ENCODE assay signal across 8 cellular contexts in the genomic region with DNA sequence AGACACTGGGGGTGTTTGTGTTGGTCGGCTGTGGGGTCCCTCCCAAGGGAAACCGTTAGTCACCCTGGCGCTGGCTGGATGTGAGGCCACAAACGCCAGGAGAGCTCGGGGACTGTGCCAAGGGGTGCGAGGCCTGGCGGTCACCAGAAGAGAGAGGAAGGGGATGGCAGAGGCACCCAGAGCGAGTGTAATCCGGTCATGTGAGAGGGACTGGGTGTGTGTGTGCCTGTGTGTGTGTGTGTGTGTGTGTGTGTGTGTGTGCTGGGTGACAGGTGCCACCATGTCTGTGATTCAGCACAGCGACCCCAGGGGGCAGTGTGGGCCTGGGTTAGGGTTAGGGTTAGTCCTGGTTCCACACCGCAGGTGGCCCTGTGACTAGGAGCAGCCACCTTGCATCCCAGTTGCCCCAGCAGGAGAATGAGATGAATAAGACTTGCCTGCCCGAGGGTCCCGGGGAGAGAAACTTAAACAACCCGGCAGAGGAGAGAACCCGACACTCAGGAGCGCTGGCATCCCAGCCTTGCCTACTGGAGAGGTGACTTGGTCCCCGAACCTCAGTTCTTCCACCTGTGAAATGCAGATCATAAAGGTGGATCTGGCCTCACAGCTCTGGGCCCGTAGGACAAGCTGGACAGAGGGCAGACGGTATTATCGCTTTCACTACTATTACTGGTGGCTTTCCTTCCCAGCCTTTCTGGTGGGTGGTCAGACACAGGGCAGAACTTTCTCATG. TPM values are rescaled to one million over a fixed set of nuclear protein-coding genes. Genes with fewer than 3 reads are reported as not detected.
DNase-seq lines count a peak whose midpoint lies in the region; ATAC-seq and TF ChIP-seq lines count a peak whose summit lies in the region.

No MANE protein-coding gene starts in this region.

- H3K9me3 Mint-ChIP-seq in activated CD8-positive, alpha-beta T cell treated with anti-CD3 and anti-CD28 coated beads, Interleukin-2, amount 10 ng/mL, durations not matched to agents 7 days and 5 days (ENCODE audit: insufficient read depth), result no peaks in the 10 kb centered on the region
- no peaks in the 10 kb centered on the region for H3K9me3 Mint-ChIP-seq in effector memory CD8-positive, alpha-beta T cell
- H3K9me3 Mint-ChIP-seq in naive thymus-derived CD8-positive, alpha-beta T cell, result no peaks in the 10 kb centered on the region
- H3K9me3 Mint-ChIP-seq in stimulated activated naive CD8-positive, alpha-beta T cell treated with anti-CD3 and anti-CD28 coated beads, Interleukin-15, amount 100 ng/mL, for 72 hours, result no peaks in the 10 kb centered on the region

- no peak overlapping the region for H3K4me3 ChIP-seq in A673 (ENCODE audit: low read depth, low read length, poor library complexity, severe bottlenecking)

- CTCF ChIA-PET in A673 (lab: Charles Lee), result interaction anchor here (0.6 kb wide), 1 partner anchor 174 kb away, joined by 3 read pairs; no protein-coding TSS in a partner anchor
- CTCF ChIA-PET in activated CD8-positive, alpha-beta T cell treated with anti-CD3 and anti-CD28 coated beads, Interleukin-2, amount 10 ng/mL, durations not matched to agents 7 days and 5 days (lab: Charles Lee), result interaction anchor here (0.8 to 3.1 kb wide), 6 partner anchors 10 to 210 kb away, joined by 3 to 10 read pairs (median 4); partner anchors contain the start of gene SARDH

- H3K4me3 Mint-ChIP-seq in activated CD8-positive, alpha-beta T cell treated with anti-CD3 and anti-CD28 coated beads, Interleukin-2, amount 10 ng/mL, durations not matched to agents 7 days and 5 days, result no peak overlapping the region
- H3K4me3 Mint-ChIP-seq in effector memory CD8-positive, alpha-beta T cell, result no peak overlapping the region
- peak overlapping the region; percentile 28 to 80 (median 64) for H3K4me3 Mint-ChIP-seq in naive thymus-derived CD8-positive, alpha-beta T cell
- peak overlapping the region; percentile 44 to 60 for H3K4me3 Mint-ChIP-seq in stimulated activated naive CD8-positive, alpha-beta T cell treated with anti-CD3 and anti-CD28 coated beads, Interleukin-15, amount 100 ng/mL, for 72 hours

- H3K27ac ChIP-seq in A673 (ENCODE audit: low read depth, low read length, poor library complexity, severe bottlenecking), result no peak overlapping the region

- peaks cover 5% of the 10 kb centered on the region for H3K4me1 ChIP-seq in A673 (ENCODE audit: insufficient read depth, low read length, poor library complexity, severe bottlenecking)

- no peaks in the 10 kb centered on the region for H3K36me3 Mint-ChIP-seq in activated CD8-positive, alpha-beta T cell treated with anti-CD3 and anti-CD28 coated beads, Interleukin-2, amount 10 ng/mL, durations not matched to agents 7 days and 5 days (ENCODE audit: low read depth)
- no peaks in the 10 kb centered on the region for H3K36me3 Mint-ChIP-seq in effector memory CD8-positive, alpha-beta T cell (ENCODE audit: insufficient read depth)
- no peaks in the 10 kb centered on the region for H3K36me3 Mint-ChIP-seq in naive thymus-derived CD8-positive, alpha-beta T cell

- peaks cover 6% of the 10 kb centered on the region for H3K4me1 Mint-ChIP-seq in activated CD8-positive, alpha-beta T cell treated with anti-CD3 and anti-CD28 coated beads, Interleukin-2, amount 10 ng/mL, durations not matched to agents 7 days and 5 days (ENCODE audit: low read depth)
- no peaks in the 10 kb centered on the region for H3K4me1 Mint-ChIP-seq in effector memory CD8-positive, alpha-beta T cell (ENCODE audit: low read depth in 2 of 2)
- peaks cover 6 to 21% (median 17%) of the 10 kb centered on the region in 4 donors for H3K4me1 Mint-ChIP-seq in naive thymus-derived CD8-positive, alpha-beta T cell
- H3K4me1 Mint-ChIP-seq in stimulated activated naive CD8-positive, alpha-beta T cell treated with anti-CD3 and anti-CD28 coated beads, Interleukin-15, amount 100 ng/mL, for 72 hours, result peaks cover 31% of the 10 kb centered on the region

- H3K27me3 Mint-ChIP-seq in activated CD8-positive, alpha-beta T cell treated with anti-CD3 and anti-CD28 coated beads, Interleukin-2, amount 10 ng/mL, durations not matched to agents 7 days and 5 days (ENCODE audit: low read depth), result peaks cover 19% of the 10 kb centered on the region
- H3K27me3 Mint-ChIP-seq in effector memory CD8-positive, alpha-beta T cell, result peaks cover 39 to 82% of the 10 kb centered on the region in 2 donors
- peaks cover 0 to 8% (median 0%) of the 10 kb centered on the region in 5 donors for H3K27me3 Mint-ChIP-seq in naive thymus-derived CD8-positive, alpha-beta T cell
- peaks cover 10% of the 10 kb centered on the region for H3K27me3 Mint-ChIP-seq in stimulated activated naive CD8-positive, alpha-beta T cell treated with anti-CD3 and anti-CD28 coated beads, Interleukin-15, amount 100 ng/mL, for 72 hours

- no TSS peak for BruUV-seq in A673 (replicated peaks; lab: Mats Ljungman, UMichigan)

- POLR2A ChIA-PET in A673 (lab: Charles Lee; ENCODE audit: low non-redundant PET), result no interaction called here
- POLR2A ChIA-PET in activated CD8-positive, alpha-beta T cell treated with anti-CD3 and anti-CD28 coated beads, Interleukin-2, amount 10 ng/mL, durations not matched to agents 7 days and 5 days (lab: Charles Lee), result no interaction called here
- POLR2A ChIA-PET in naive thymus-derived CD8-positive, alpha-beta T cell (lab: Charles Lee), result no interaction called here

- intact Hi-C loops in A673 (cut with micrococcal nuclease; ENCODE audit: unreplicated experiment), result loop anchor here (1.0 kb wide), 1 partner anchor 182 kb away; no protein-coding TSS in a partner anchor

- TF ChIP-seq CTCF in A673 (conservative IDR thresholded peaks at IDR 0.05; ENCODE audit: low read depth, low read length), result peak; percentile 72

- H3K9me3 ChIP-seq in A673 (ENCODE audit: low read depth, low read length, poor library complexity, severe bottlenecking), result no peaks in the 10 kb centered on the region

- H3K27ac Mint-ChIP-seq in activated CD8-positive, alpha-beta T cell treated with anti-CD3 and anti-CD28 coated beads, Interleukin-2, amount 10 ng/mL, durations not matched to agents 7 days and 5 days, result peak overlapping the region; percentile 24
- H3K27ac Mint-ChIP-seq in effector memory CD8-positive, alpha-beta T cell, result no peak overlapping the region
- peak overlapping the region in 9 of 10 donors; percentile 28 to 83 (median 72) for H3K27ac Mint-ChIP-seq in naive thymus-derived CD8-positive, alpha-beta T cell
- H3K27ac Mint-ChIP-seq in stimulated activated naive CD8-positive, alpha-beta T cell treated with anti-CD3 and anti-CD28 coated beads, Interleukin-15, amount 100 ng/mL, for 72 hours, result peak overlapping the region in 1 of 2 donors; percentile 95

- DNase-seq in A673 (ENCODE audit: low spot score) (peak; percentile 77), NCI-H526 (lab: John Stamatoyannopoulos, UW) (peak; percentile 37 to 73)
- peak; percentile 76 for DNase-seq in activated CD8-positive, alpha-beta T cell treated with anti-CD3 and anti-CD28 coated beads, Interleukin-2, amount 10 ng/mL, durations not matched to agents 7 days and 5 days
- DNase-seq in effector memory CD8-positive, alpha-beta T cell, result peak; percentile 16 to 32 (median 28)
- DNase-seq in naive thymus-derived CD8-positive, alpha-beta T cell, result peak; percentile 36 to 87 (median 63)
- DNase-seq in stimulated activated naive CD8-positive, alpha-beta T cell treated with anti-CD3 and anti-CD28 coated beads, Interleukin-15, amount 100 ng/mL, for 72 hours, result peak; percentile 62 to 80

- ATAC-seq in GM18868 (IDR thresholded peaks at IDR 0.05; ENCODE audit: unreplicated experiment) (peak; percentile 43), GM21737 (IDR thresholded peaks at IDR 0.05; ENCODE audit: unreplicated experiment) (no peak)
- peak; percentile 48 for ATAC-seq in activated CD8-positive, alpha-beta T cell treated with anti-CD3 and anti-CD28 coated beads, Interleukin-2, amount 10 ng/mL, durations not matched to agents 7 days and 5 days
- ATAC-seq in effector memory CD8-positive, alpha-beta T cell (replicated peaks), result peak; percentile 37
- ATAC-seq in naive thymus-derived CD8-positive, alpha-beta T cell, result peak; percentile 37 to 63
- peak; percentile 76 for ATAC-seq in stimulated activated naive CD8-positive, alpha-beta T cell treated with anti-CD3 and anti-CD28 coated beads, Interleukin-15, amount 100 ng/mL, for 72 hours

- H3K36me3 ChIP-seq in A673 (ENCODE audit: insufficient read depth, low read length, poor library complexity, severe bottlenecking), result no peaks in the 10 kb centered on the region

- H3K27me3 ChIP-seq in A673 (replicated peaks; ENCODE audit: insufficient read depth, low read depth, low read length, poor library complexity), result no peaks in the 10 kb centered on the region

RNA-seq across cellular contexts. Expression of gene ADAMTSL2, which starts 1.4 kb away (rescaled TPM):
- 0.06 TPM in 1 of 2 replicates, not detected in the other for total RNA-seq in A673 (2021)
- total RNA-seq in activated CD8-positive, alpha-beta T cell treated with anti-CD3 and anti-CD28 coated beads, Interleukin-2, amount 10 ng/mL, durations not matched to agents 7 days and 5 days, result not detected
- total RNA-seq in naive thymus-derived CD8-positive, alpha-beta T cell, result under 1 TPM; 0.44 to 0.66 TPM
- under 1 TPM in 2 of 3 donors, not detected in 1; 0.03 to 0.14 TPM for polyA plus RNA-seq in naive thymus-derived CD8-positive, alpha-beta T cell

RNA-seq across cellular contexts. Expression of gene MYMK, which starts 8.3 kb away (rescaled TPM):
- total RNA-seq in A673 (2021), result not detected in 2 replicates
- not detected for total RNA-seq in activated CD8-positive, alpha-beta T cell treated with anti-CD3 and anti-CD28 coated beads, Interleukin-2, amount 10 ng/mL, durations not matched to agents 7 days and 5 days
- total RNA-seq in naive thymus-derived CD8-positive, alpha-beta T cell, result not detected
- not detected for polyA plus RNA-seq in naive thymus-derived CD8-positive, alpha-beta T cell

RNA-seq across cellular contexts. Expression of gene SLC2A6, which starts 54.2 kb away (rescaled TPM):
- total RNA-seq in A673 (2021), result 1.8 and 2.7 TPM in 2 replicates
- 10 to 100 TPM; 14.1 to 17.0 TPM for total RNA-seq in activated CD8-positive, alpha-beta T cell treated with anti-CD3 and anti-CD28 coated beads, Interleukin-2, amount 10 ng/mL, durations not matched to agents 7 days and 5 days
- total RNA-seq in naive thymus-derived CD8-positive, alpha-beta T cell, result 1 to 10 TPM; 8.4 to 8.7 TPM
- polyA plus RNA-seq in naive thymus-derived CD8-positive, alpha-beta T cell, result 1 to 10 TPM; 4.0 to 6.0 (median 5.6) TPM

Comparison
In these comparisons a context has a peak if more than half of its experiments do, and no peak if none do; other contexts are left out.
1. H3K27ac Mint-ChIP-seq: peak in activated CD8-positive, alpha-beta T cell treated with anti-CD3 and anti-CD28 coated beads, Interleukin-2, amount 10 ng/mL, durations not matched to agents 7 days and 5 days (single experiment) and naive thymus-derived CD8-positive, alpha-beta T cell (9 of 10); none in effector memory CD8-positive, alpha-beta T cell (0 of 2).
2. H3K4me3 Mint-ChIP-seq: peak in naive thymus-derived CD8-positive, alpha-beta T cell (10 of 10) and stimulated activated naive CD8-positive, alpha-beta T cell treated with anti-CD3 and anti-CD28 coated beads, Interleukin-15, amount 100 ng/mL, for 72 hours (2 of 2); none in activated CD8-positive, alpha-beta T cell treated with anti-CD3 and anti-CD28 coated beads, Interleukin-2, amount 10 ng/mL, durations not matched to agents 7 days and 5 days (single experiment) and effector memory CD8-positive, alpha-beta T cell (0 of 2).
3. Peak in every context shown above with its lines, with median percentiles within 50 percentile points of each other: DNase-seq.